ENCODE assay signal across 13 cellular contexts in the genomic region with DNA sequence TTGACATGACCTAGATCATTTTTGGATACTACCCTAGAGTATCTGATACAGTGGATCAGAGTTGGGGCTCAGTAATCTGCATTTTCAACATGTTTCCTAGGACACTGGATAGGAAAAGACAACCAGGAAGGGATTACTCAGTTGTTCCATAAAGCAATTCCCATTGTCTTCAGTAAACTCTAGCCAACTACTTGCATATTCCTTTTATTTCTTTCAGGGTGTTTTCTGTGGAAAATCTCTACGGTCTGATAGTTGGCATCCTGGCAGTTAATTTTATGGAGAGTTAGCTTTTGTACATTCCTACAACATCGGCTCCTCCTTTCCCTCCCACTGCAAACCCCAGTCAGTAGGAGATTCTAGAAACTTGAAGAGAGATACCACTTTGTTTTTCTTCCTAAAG.
"Had no signal": no experiment of that assay in that cellular context is flagged by ENCODE, and none has a peak within 500 bp of the region (broad histone marks: within the 10 kb centered on the region; RNA-seq: fewer than 3 reads in every experiment).

No MANE protein-coding gene starts in this region.

- H3K9me3 Mint-ChIP-seq: activated naive CD4-positive, alpha-beta T cell treated with anti-CD3 and anti-CD28 coated beads, Interleukin-2, amount 50 U/mL, for 72 hours; activated T-helper 2 cell treated with anti-CD3 and anti-CD28 coated beads, Interferon-gamma antibody, Interleukin-2, Interleukin-4, amounts not matched to agents 10 μg/mL and 5 μg/mL and 100 μg/mL, durations not matched to agents 14 hours and 24 hours and 36 hours had no signal

- FAIRE-seq: small intestine had no signal

- H3K27ac Mint-ChIP-seq: activated naive CD4-positive, alpha-beta T cell treated with anti-CD3 and anti-CD28 coated beads, Interleukin-2, amount 50 U/mL, for 72 hours; activated T-helper 2 cell treated with anti-CD3 and anti-CD28 coated beads, Interferon-gamma antibody, Interleukin-2, Interleukin-4, amounts not matched to agents 10 μg/mL and 5 μg/mL and 100 μg/mL, durations not matched to agents 14 hours and 24 hours and 36 hours had no signal

- H3K27ac ChIP-seq: breast epithelium, gastrocnemius medialis, psoas muscle, thyroid gland, vagina had no signal

- H3K36me3 Mint-ChIP-seq: activated naive CD4-positive, alpha-beta T cell treated with anti-CD3 and anti-CD28 coated beads, Interleukin-2, amount 50 U/mL, for 72 hours had no signal

- DNase-seq: amygdala, gastrocnemius medialis, islet precursor cell, midbrain, nucleus accumbens, psoas muscle, small intestine, SW 1271, thyroid gland had no signal

- H3K4me1 ChIP-seq: breast epithelium, gastrocnemius medialis, psoas muscle, vagina had no signal

- H3K4me3 ChIP-seq: breast epithelium, gastrocnemius medialis, psoas muscle, thyroid gland, vagina had no signal

- H3K27me3 ChIP-seq: breast epithelium, gastrocnemius medialis, thyroid gland, vagina had no signal

- H3K36me3 ChIP-seq: breast epithelium, gastrocnemius medialis, thyroid gland, vagina had no signal

- H3K9me3 ChIP-seq: breast epithelium, gastrocnemius medialis, psoas muscle, thyroid gland, vagina had no signal
